Comparison of ENCODE assay signal across 9 cellular contexts in genomic region chr19:40286235-40286530, GRCh38. TPM values are rescaled to one million over a fixed set of nuclear protein-coding genes. Genes with fewer than 3 reads are reported as not detected.
DNase-seq lines count a peak whose midpoint lies in the region; TF ChIP-seq lines count a peak whose summit lies in the region.
"Had no signal": no experiment of that assay in that cellular context is flagged by ENCODE, and none has a peak within 500 bp of the region (broad histone marks: within the 10 kb centered on the region; RNA-seq: fewer than 3 reads in every experiment).

No MANE protein-coding gene starts in this region.

- DNase-seq in chondrocyte (ENCODE audit: low spot score) (no peak), neural crest cell (ENCODE audit: low read depth, low spot score) (no peak), NCI-H1092 treated with DMSO at 0.1 percent for 48 hours (lab: John Stamatoyannopoulos, UW) (no peak), NCI-H2107 (lab: John Stamatoyannopoulos, UW) (no peak), putamen (ENCODE audit: low spot score) (no peak), NCI-H2029 treated with DMSO at 0.1 percent for 48 hours (lab: John Stamatoyannopoulos, UW) (no peak)
- DNase-seq: NCI-H2081 treated with DMSO at 0.1 percent for 48 hours had no signal

- no peak overlapping the region for H3K4me3 ChIP-seq in KMS-11 (IDR thresholded peaks at IDR 0.05; ENCODE audit: insufficient read depth, low read depth, low read length)

- H3K27ac ChIP-seq in C4-2B = peak overlapping the region; percentile 94
- no peak overlapping the region for H3K27ac ChIP-seq in KMS-11

- H3K4me3 Mint-ChIP-seq in chondrocyte (ENCODE audit: unreplicated experiment) = peak overlapping the region; percentile 74
- H3K4me3 Mint-ChIP-seq in neural crest cell = peak overlapping the region; percentile 95

- peak overlapping the region; percentile 84 for H2AFZ ChIP-seq in KMS-11 (ENCODE audit: low read depth)

- H3K4me1 Mint-ChIP-seq in chondrocyte (ENCODE audit: low read depth) = peaks cover 26% of the 10 kb centered on the region
- H3K4me1 Mint-ChIP-seq in neural crest cell = peaks cover 31% of the 10 kb centered on the region

- no peak for TF ChIP-seq CTCF in C4-2B (conservative IDR thresholded peaks at IDR 0.05)
- no peak for TF ChIP-seq CTCF in KMS-11 (conservative IDR thresholded peaks at IDR 0.05; ENCODE audit: low read depth, low read length)
- no peak for TF ChIP-seq CTCF in chondrocyte (IDR thresholded peaks at IDR 0.05)
- no peak for TF ChIP-seq CTCF in neural crest cell (conservative IDR thresholded peaks at IDR 0.05)

- H3K9ac ChIP-seq in KMS-11 = no peak overlapping the region

- H3K79me2 ChIP-seq in KMS-11 (ENCODE audit: insufficient read depth, low read depth) = peaks cover 36% of the 10 kb centered on the region

- H3K27me3 Mint-ChIP-seq in chondrocyte (ENCODE audit: low read depth) (no peaks in the 10 kb centered on the region), neural crest cell (ENCODE audit: low read depth) (no peaks in the 10 kb centered on the region)

- H3K27ac Mint-ChIP-seq in chondrocyte (ENCODE audit: unreplicated experiment) = peak overlapping the region; percentile 99
- peak overlapping the region; percentile 17 for H3K27ac Mint-ChIP-seq in neural crest cell (ENCODE audit: unreplicated experiment)

- H4K20me1 ChIP-seq in KMS-11 (ENCODE audit: insufficient read depth) = no peaks in the 10 kb centered on the region

- peaks cover 21% of the 10 kb centered on the region for H3K4me1 ChIP-seq in KMS-11 (ENCODE audit: low read depth, poor library complexity, severe bottlenecking)

- H3K36me3 ChIP-seq in KMS-11 (ENCODE audit: insufficient read depth) = no peaks in the 10 kb centered on the region

- peak overlapping the region; percentile 41; the same call in 1 of the 2 replicates for H3K4me2 ChIP-seq in KMS-11

- H3K27me3 ChIP-seq in KMS-11 (ENCODE audit: insufficient read depth, low read depth) = no peaks in the 10 kb centered on the region

- no peaks in the 10 kb centered on the region for H3K36me3 Mint-ChIP-seq in chondrocyte (ENCODE audit: low read depth)
- no peaks in the 10 kb centered on the region for H3K36me3 Mint-ChIP-seq in neural crest cell (ENCODE audit: low read depth)

- H3K9me3 Mint-ChIP-seq in chondrocyte (ENCODE audit: low read depth) = no peaks in the 10 kb centered on the region
- H3K9me3 Mint-ChIP-seq in neural crest cell = no peaks in the 10 kb centered on the region

RNA-seq across cellular contexts. Expression of gene AKT2, which starts 1.0 kb away (rescaled TPM):
- total RNA-seq in chondrocyte (99.9 to 136 TPM (median 100 TPM) in 3 replicates), neural crest cell (147 and 150 TPM in 2 replicates)

RNA-seq across cellular contexts. Expression of gene CCNP, which starts 59.7 kb away (rescaled TPM):
- total RNA-seq in chondrocyte (0.52 to 0.73 TPM (median 0.59 TPM) in 3 replicates), neural crest cell (0.43 and 0.47 TPM in 2 replicates)
